Comparison of ENCODE assay signal across 8 cellular contexts in genomic region chr16:2682209-2683021, GRCh38. TPM values are rescaled to one million over a fixed set of nuclear protein-coding genes. Genes with fewer than 3 reads are reported as not detected.
DNase-seq lines count a peak whose midpoint lies in the region; ATAC-seq and TF ChIP-seq lines count a peak whose summit lies in the region.

TSS of gene KCTD5 (plus strand) at chr16:2682523. CDS start at chr16:2682549, 26 bp downstream.

- peak; percentile 82 to 87 for TF ChIP-seq POLR2A in adrenal gland (IDR thresholded peaks at IDR 0.05)
- peak; percentile 18 to 89 for TF ChIP-seq POLR2A in heart left ventricle (IDR thresholded peaks at IDR 0.05)
- peak; percentile 97 for TF ChIP-seq POLR2A in transverse colon (IDR thresholded peaks at IDR 0.05)

- H3K4me1 ChIP-seq in adrenal gland (replicated peaks in 1 of 2), result peaks cover 9 to 15% of the 10 kb centered on the region in 2 donors
- H3K4me1 ChIP-seq in heart left ventricle, result peaks cover 0 to 32% (median 17%) of the 10 kb centered on the region in 12 donors
- H3K4me1 ChIP-seq in transverse colon, result peaks cover 9 to 29% (median 20%) of the 10 kb centered on the region in 4 donors

- intact Hi-C loops in adrenal gland (cut with DNase I) (no loop called here), heart left ventricle (cut with DNase I) (loop anchor here in 2 of 10 donors (2.0 to 5.0 kb wide), 3 partner anchors 38 to 70 kb away; partner anchors contain the start of genes PRSS27 (in 2 of the 2) and SRRM2 (in 1 of the 2)), transverse colon (cut with DNase I; ENCODE audit: low total_unique reads) (no loop called here)

- no peak for TF ChIP-seq CTCF in GM12865 (IDR thresholded peaks at IDR 0.05; ENCODE audit: insufficient read depth, low read depth, low read length, missing control alignments)
- TF ChIP-seq CTCF in adrenal gland (IDR thresholded peaks at IDR 0.05), result peak in 2 of 6 experiments; percentile 9 to 25
- TF ChIP-seq CTCF in heart left ventricle (IDR thresholded peaks at IDR 0.05), result peak in 1 of 12 donors; percentile 16
- TF ChIP-seq CTCF in transverse colon (IDR thresholded peaks at IDR 0.05), result peak in 1 of 5 experiments; percentile 23

- DNase-seq in GM12865 (ENCODE audit: low read depth) (peak; percentile 98), NCI-H146 treated with DMSO at 0.1 percent for 48 hours (lab: John Stamatoyannopoulos, UW; ENCODE audit: unreplicated experiment) (peak; percentile 93), T-helper 1 cell (peak; percentile 90 to 95 (median 94)), adrenal gland (peak; percentile 96 to 98 (median 97)), heart left ventricle (peak; percentile 96 to 98 (median 97)), pons (ENCODE audit: low spot score) (peak; percentile 94), transverse colon (peak; percentile 98)

- ATAC-seq in HG02798 (IDR thresholded peaks at IDR 0.05; ENCODE audit: poor library complexity, unreplicated experiment), result peak; percentile 79
- peak; percentile 95 to 97 (median 96) for ATAC-seq in heart left ventricle

- peak within 1 kb of the TSS; percentile 78 for H3K4me3 ChIP-seq in GM12865 (ENCODE audit: low read depth, low read length)
- peak within 1 kb of the TSS; percentile 63 to 90 (median 76) for H3K4me3 ChIP-seq in adrenal gland
- H3K4me3 ChIP-seq in heart left ventricle, result peak within 1 kb of the TSS; percentile 57 to 100 (median 90)
- peak within 1 kb of the TSS; percentile 88 to 98 (median 95) for H3K4me3 ChIP-seq in transverse colon

- 0 to 4% (median 1%) methylated on average over 10 to 73 of the region's 73 CpGs for WGBS in adrenal gland, 4 donors
- 0 to 1% (median 1%) methylated on average over 28 to 73 of the region's 73 CpGs for WGBS in heart left ventricle, 4 donors
- 0% methylated on average over 1 to 32 of the region's 73 CpGs for WGBS in transverse colon (ENCODE audit: low coverage in 1 of 2), 2 donors

- H3K36me3 ChIP-seq in adrenal gland (replicated peaks in 1 of 2) (no peaks in the 10 kb centered on the region), heart left ventricle (peaks cover 0 to 3% (median 0%) of the 10 kb centered on the region in 9 donors), transverse colon (no peaks in the 10 kb centered on the region)

- H3K27ac ChIP-seq in adrenal gland (peak within 1 kb of the TSS; percentile 71 to 89 (median 81)), heart left ventricle (peak within 1 kb of the TSS; percentile 63 to 94 (median 88)), transverse colon (peak within 1 kb of the TSS; percentile 90 to 96 (median 92))

- in situ Hi-C loops in transverse colon (cut with MboI; ENCODE audit: low pct_ligation_motif_present in 1 of 4, low pct_unique_long_range_greater_than_20kb in 1 of 4, low sequenced_read_pairs in 3 of 4), result no loop called here

- TF ChIP-seq EP300 in transverse colon (IDR thresholded peaks at IDR 0.05; ENCODE audit: low read depth), result no peak

- H3K9me3 ChIP-seq in adrenal gland (replicated peaks in 1 of 3) (no peaks in the 10 kb centered on the region), heart left ventricle (no peaks in the 10 kb centered on the region), transverse colon (no peaks in the 10 kb centered on the region)

- H3K27me3 ChIP-seq in adrenal gland (no peaks in the 10 kb centered on the region), heart left ventricle (no peaks in the 10 kb centered on the region), transverse colon (no peaks in the 10 kb centered on the region)

RNA-seq across cellular contexts. Expression of gene KCTD5, which starts in this region (rescaled TPM):
- total RNA-seq in adrenal gland (10 to 100 TPM; 14.0 to 81.5 (median 18.9) TPM), heart left ventricle (10 to 100 TPM in 6 of 9 donors, 1 to 10 TPM in 3; 9.1 to 24.3 (median 11.1) TPM), transverse colon (100 to 1,000 TPM in 1 of 4 donors, 10 to 100 TPM in 3; 44.2 to 107 (median 60.3) TPM)
- polyA plus RNA-seq in adrenal gland (10 to 100 TPM; 11.0 to 21.8 (median 13.4) TPM), heart left ventricle (10 to 100 TPM in 1 of 2 donors, 1 to 10 TPM in 1; 6.2 to 15.7 TPM)

Comparison
In these comparisons a context has a peak if more than half of its experiments do, and no peak if none do; other contexts are left out.
1. Peak in every context shown above with its lines: DNase-seq, ATAC-seq, H3K4me3 ChIP-seq and H3K27ac ChIP-seq.